ENCODE assay signal across 1 cellular context in genomic region chr15:75762357-75762718, GRCh38. TPM values are rescaled to one million over a fixed set of nuclear protein-coding genes. Genes with fewer than 3 reads are reported as not detected.
"Had no signal": no experiment of that assay in that cellular context is flagged by ENCODE, and none has a peak within 500 bp of the region (broad histone marks: within the 10 kb centered on the region; RNA-seq: fewer than 3 reads in every experiment).

No MANE protein-coding gene starts in this region.

RNA-seq across cellular contexts. Expression of gene CSPG4, which starts 49.7 kb away (rescaled TPM):
- total RNA-seq: endothelial cell of umbilical vein had no signal
